8 cellular contexts compared by ENCODE assay signal in the genomic region with DNA sequence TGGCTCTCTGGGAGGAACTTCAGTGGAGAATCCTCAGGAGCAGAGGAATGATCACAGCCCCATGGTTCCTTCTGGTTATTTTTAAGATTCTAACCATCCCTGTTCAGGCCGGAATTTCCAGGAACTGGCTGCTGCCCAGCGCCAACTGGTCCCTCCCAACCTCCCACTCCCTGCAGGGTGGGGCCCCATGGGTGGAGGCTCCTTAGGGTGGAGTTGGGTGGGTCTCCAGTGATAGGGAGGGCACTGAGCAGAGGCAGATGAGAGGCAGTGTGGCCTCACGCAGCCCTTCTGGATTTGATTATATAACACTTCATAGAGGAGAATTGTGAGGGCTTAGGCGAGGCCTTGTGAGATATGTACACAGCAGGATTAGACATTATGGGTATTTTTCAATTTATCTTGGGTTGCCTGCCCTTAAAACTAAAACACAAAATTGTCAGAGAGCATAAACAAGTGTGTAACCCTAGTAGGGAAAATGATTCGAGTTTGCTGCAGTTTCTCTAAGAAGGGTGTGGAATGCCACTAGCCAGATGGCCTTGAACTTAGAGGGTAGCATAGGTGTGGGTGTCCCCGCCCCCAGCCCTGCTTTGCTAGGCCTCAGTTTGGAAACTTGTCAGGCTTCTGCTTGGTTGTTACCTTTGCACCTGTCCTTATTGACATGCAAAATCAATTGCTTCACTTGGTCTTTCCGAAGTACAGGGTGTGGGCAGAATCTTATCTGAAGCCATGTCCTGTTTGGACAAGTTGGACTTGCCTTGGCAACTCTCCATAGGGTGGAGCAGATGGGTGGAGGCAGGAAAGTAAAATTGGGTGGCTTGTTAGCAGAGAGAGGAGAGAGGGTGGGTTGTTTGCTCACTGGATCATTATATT. TPM values are rescaled to one million over a fixed set of nuclear protein-coding genes. Genes with fewer than 3 reads are reported as not detected.
DNase-seq lines count a peak whose midpoint lies in the region; FAIRE-seq and TF ChIP-seq lines count a peak whose summit lies in the region.

No MANE protein-coding gene starts in this region.

- DNase-seq in AG08395 (ENCODE audit: low spot score) = peak; percentile 58
- no peak for DNase-seq in keratinocyte (ENCODE audit: low read depth, low spot score)
- no peak for DNase-seq in NCI-H82 treated with DMSO at 0.1 percent for 48 hours (lab: John Stamatoyannopoulos, UW; ENCODE audit: unreplicated experiment)
- no peak for DNase-seq in mesenteric fat pad (ENCODE audit: low spot score)
- no peak for DNase-seq in frontal cortex (ENCODE audit: low spot score in 2 of 2)

- no peak for TF ChIP-seq CTCF in keratinocyte (optimal IDR thresholded peaks at IDR 0.05 in 1 of 3, IDR thresholded peaks at IDR 0.05 in 1 of 3, conservative IDR thresholded peaks at IDR 0.05 in 1 of 3; ENCODE audit: extremely low read depth in 1 of 3, insufficient read depth in 2 of 3, low read length in 3 of 3)

- no peaks in the 10 kb centered on the region for H3K27me3 ChIP-seq in HUES64 (ENCODE audit: insufficient read depth, low read length)
- no peaks in the 10 kb centered on the region for H3K27me3 ChIP-seq in keratinocyte (ENCODE audit: control insufficient read depth, extremely low read depth, insufficient read depth, low read length)
- no peaks in the 10 kb centered on the region for H3K27me3 ChIP-seq in stomach smooth muscle (ENCODE audit: control insufficient read depth in 1 of 2, insufficient read depth in 2 of 2, low read length in 2 of 2)

- peak overlapping the region; percentile 92 for H3K4me2 ChIP-seq in keratinocyte (ENCODE audit: control insufficient read depth, extremely low read depth, insufficient read depth, low read depth, low read length)

- H3K27ac ChIP-seq in HUES64 (ENCODE audit: low read depth, low read length) (peak overlapping the region; percentile 37; the same call in 1 of the 2 replicates), adipose tissue (ENCODE audit: low read depth, low read length) (peak overlapping the region; percentile 83), keratinocyte (ENCODE audit: control insufficient read depth, insufficient read depth, low read length) (peak overlapping the region; percentile 75), stomach smooth muscle (ENCODE audit: low read length) (peak overlapping the region; percentile 92)

- H3K9me3 ChIP-seq in HUES64 (ENCODE audit: insufficient read depth, low read depth, low read length) (no peaks in the 10 kb centered on the region), keratinocyte (ENCODE audit: control insufficient read depth, low read depth, low read length) (no peaks in the 10 kb centered on the region), stomach smooth muscle (ENCODE audit: control insufficient read depth in 2 of 2, low read length in 2 of 2) (no peaks in the 10 kb centered on the region)

- peak; percentile 96 for FAIRE-seq in keratinocyte (lab: Jason Lieb, UNC)
- FAIRE-seq in frontal cortex (lab: Jason Lieb, UNC) = no peak

- dilution Hi-C loops in keratinocyte (cut with MboI; ENCODE audit: extremely low pct_ligation_motif_present, low sequenced_read_pairs) = no loop called here

- H3K36me3 ChIP-seq in HUES64 (ENCODE audit: insufficient read depth, low read length) (peaks cover 3% of the 10 kb centered on the region; the same call in 1 of the 2 replicates), keratinocyte (ENCODE audit: control insufficient read depth in 2 of 2, extremely low read depth in 1 of 2, insufficient read depth in 2 of 2, low read length in 2 of 2) (peaks cover 1 to 30% of the 10 kb centered on the region in 2 experiments), stomach smooth muscle (ENCODE audit: control insufficient read depth in 2 of 2, insufficient read depth in 2 of 2, low read length in 2 of 2) (no peaks in the 10 kb centered on the region)

- no peak overlapping the region for H3K9ac ChIP-seq in HUES64 (ENCODE audit: low read depth, low read length)
- H3K9ac ChIP-seq in keratinocyte (ENCODE audit: control insufficient read depth, extremely low read depth, insufficient read depth, low read length) = peak overlapping the region; percentile 71
- peak overlapping the region; percentile 47 to 49 for H3K9ac ChIP-seq in stomach smooth muscle (ENCODE audit: low read length in 2 of 2)

- H3K4me1 ChIP-seq in HUES64 (ENCODE audit: insufficient read depth, low read length) (peaks cover 68% of the 10 kb centered on the region), keratinocyte (ENCODE audit: control insufficient read depth, extremely low read depth, insufficient read depth, low read length) (peaks cover 85% of the 10 kb centered on the region), stomach smooth muscle (ENCODE audit: control insufficient read depth, insufficient read depth, low read length) (peaks cover 82% of the 10 kb centered on the region)

- peaks cover 95% of the 10 kb centered on the region for H3K79me2 ChIP-seq in keratinocyte (ENCODE audit: control insufficient read depth, insufficient read depth, low read length)

- H3K4me3 ChIP-seq in HUES64 (ENCODE audit: low read length) (no peak overlapping the region), keratinocyte (ENCODE audit: control insufficient read depth in 2 of 3, extremely low read depth in 1 of 3, insufficient read depth in 2 of 3, low read depth in 1 of 3, low read length in 3 of 3) (peak overlapping the region in 2 of 3 experiments; percentile 16 to 56), stomach smooth muscle (ENCODE audit: low read length in 2 of 2) (peak overlapping the region in 1 of 2 donors; percentile 54)

- H3K9me1 ChIP-seq in keratinocyte (ENCODE audit: control insufficient read depth, extremely low read depth, insufficient read depth, low read length) = peaks cover 15% of the 10 kb centered on the region

- no peak overlapping the region for H2AFZ ChIP-seq in keratinocyte (ENCODE audit: control insufficient read depth, low read length)

- peaks cover 28% of the 10 kb centered on the region for H4K20me1 ChIP-seq in keratinocyte (ENCODE audit: control insufficient read depth, extremely low read depth, insufficient read depth, low read length)

- WGBS in HUES64 = 68% methylated on average over 6 of the region's 7 CpGs
- WGBS in adipose tissue, 3 donors = 8 to 28% (median 28%) methylated on average over 7 of the region's 7 CpGs

RNA-seq across cellular contexts. Expression of a gene that starts 9.3 kb away (rescaled TPM):
- polyA plus RNA-seq in HUES64 (2013, experiment 1 of 2) = 16.8 TPM
- 23.5 TPM for polyA plus RNA-seq in HUES64 (2013, experiment 2 of 2)
- 10 to 100 TPM; 12.8 to 30.0 (median 23.7) TPM for polyA plus RNA-seq in adipose tissue
- polyA plus RNA-seq in keratinocyte = 22.2 to 39.9 TPM (median 25.5 TPM) in 3 replicates
- 48.0 TPM for polyA plus RNA-seq in keratinocyte (2011; ENCODE audit: low read depth)
- polyA plus RNA-seq in keratinocyte (2011; cell fraction: cytosol; rRNA removed) = 17.6 and 30.3 TPM in 2 replicates
- 43.3 and 53.0 TPM in 2 replicates for polyA plus RNA-seq in keratinocyte (2011; cell fraction: nucleus; rRNA removed)
- polyA plus RNA-seq in keratinocyte (2012; ENCODE audit: low replicate concordance) = 19.9 and 73.1 TPM in 2 replicates
- 21.6 to 85.9 TPM (median 61.8 TPM) in 3 replicates for polyA minus RNA-seq in keratinocyte
- polyA minus RNA-seq in keratinocyte (2011; cell fraction: cytosol; rRNA and poly(A)+ RNA removed) = 24.0 TPM
- 65.7 and 106 TPM in 2 replicates for polyA minus RNA-seq in keratinocyte (2011; cell fraction: nucleus; rRNA and poly(A)+ RNA removed)
- total RNA-seq in mesenteric fat pad = 41.9 TPM
- total RNA-seq in frontal cortex = 12.2 TPM

Comparison
In these comparisons a context has a peak if more than half of its experiments do, and no peak if none do; other contexts are left out.
1. H3K27ac ChIP-seq: peak in every context shown above with its lines; median percentile 92 in stomach smooth muscle; 83 in adipose tissue; 75 in keratinocyte; 37 in HUES64.